11 cellular contexts compared by ENCODE assay signal in the genomic region with DNA sequence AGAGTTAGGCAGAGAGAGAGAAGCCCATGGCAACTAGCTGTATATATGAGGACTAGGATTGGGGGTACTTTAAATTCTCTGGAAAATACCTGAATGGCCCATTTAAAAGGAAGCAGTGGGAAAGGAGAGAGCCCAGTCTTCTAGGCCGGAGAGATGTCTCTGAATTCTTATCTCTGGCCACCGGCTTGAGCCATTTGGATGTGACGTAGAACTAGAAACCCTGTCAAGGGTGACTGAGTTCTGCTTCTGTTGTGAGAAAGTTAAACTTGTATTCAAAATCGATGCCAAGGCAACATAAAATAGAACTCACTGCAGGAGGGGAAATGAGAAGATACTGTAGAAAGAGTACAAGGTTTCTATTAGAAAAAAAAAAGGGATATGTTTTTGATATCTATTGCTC. TPM values are rescaled to one million over a fixed set of nuclear protein-coding genes. Genes with fewer than 3 reads are reported as not detected.
DNase-seq lines count a peak whose midpoint lies in the region; ATAC-seq lines count a peak whose summit lies in the region.
"Had no signal": no experiment of that assay in that cellular context is flagged by ENCODE, and none has a peak within 500 bp of the region (broad histone marks: within the 10 kb centered on the region; RNA-seq: fewer than 3 reads in every experiment).

No MANE protein-coding gene starts in this region.

- POLR2A ChIA-PET in naive thymus-derived CD8-positive, alpha-beta T cell (lab: Charles Lee), result interaction anchor here (2.4 kb wide), 1 partner anchor 12 kb away, joined by 7 read pairs; no protein-coding TSS in a partner anchor

- H3K27ac Mint-ChIP-seq in activated CD4-positive, alpha-beta T cell treated with anti-CD3 and anti-CD28 coated beads, Interleukin-2, amount 10 ng/mL, durations not matched to agents 24 days and 14 days, result peak overlapping the region; percentile 31
- H3K27ac Mint-ChIP-seq in naive thymus-derived CD8-positive, alpha-beta T cell, result peak overlapping the region; percentile 48 to 83 (median 72)

- H3K4me3 Mint-ChIP-seq in activated CD4-positive, alpha-beta T cell treated with anti-CD3 and anti-CD28 coated beads, Interleukin-2, amount 10 ng/mL, durations not matched to agents 24 days and 14 days, result no peak overlapping the region
- no peak overlapping the region for H3K4me3 Mint-ChIP-seq in naive thymus-derived CD8-positive, alpha-beta T cell

- peak; percentile 54 for DNase-seq in activated CD4-positive, alpha-beta T cell treated with anti-CD3 and anti-CD28 coated beads, Interleukin-2, amount 10 ng/mL, durations not matched to agents 24 days and 14 days
- DNase-seq in activated CD4-positive, alpha-beta T cell treated with anti-CD3 and anti-CD28 coated beads, Interleukin-2, amount 50 U/mL, for 4 hours, result no peak
- no peak for DNase-seq in naive thymus-derived CD8-positive, alpha-beta T cell
- no peak for DNase-seq in stimulated activated CD4-positive, alpha-beta T cell treated with anti-CD3 and anti-CD28 coated beads, Interleukin-2, amount 100 ng/mL, for 24 hours
- DNase-seq in SHP77 (lab: John Stamatoyannopoulos, UW), result no peak
- DNase-seq in NCI-H2227 (lab: John Stamatoyannopoulos, UW; ENCODE audit: unreplicated experiment), result no peak
- DNase-seq: NCI-H510A, T1000 had no signal

- ATAC-seq in GM21737 (IDR thresholded peaks at IDR 0.05; ENCODE audit: unreplicated experiment) (peak; percentile 63), HG03378 (IDR thresholded peaks at IDR 0.05; ENCODE audit: unreplicated experiment) (peak; percentile 87)
- no peak for ATAC-seq in naive thymus-derived CD8-positive, alpha-beta T cell

- H3K4me1 Mint-ChIP-seq in activated CD4-positive, alpha-beta T cell treated with anti-CD3 and anti-CD28 coated beads, Interleukin-2, amount 10 ng/mL, durations not matched to agents 24 days and 14 days, result peaks cover 45% of the 10 kb centered on the region
- H3K4me1 Mint-ChIP-seq in naive thymus-derived CD8-positive, alpha-beta T cell, result peaks cover 33 to 76% (median 67%) of the 10 kb centered on the region in 4 donors

- peaks cover 20% of the 10 kb centered on the region for H3K9me3 Mint-ChIP-seq in activated CD4-positive, alpha-beta T cell treated with anti-CD3 and anti-CD28 coated beads, Interleukin-2, amount 10 ng/mL, durations not matched to agents 24 days and 14 days
- H3K9me3 Mint-ChIP-seq in naive thymus-derived CD8-positive, alpha-beta T cell, result peaks cover 0 to 22% (median 12%) of the 10 kb centered on the region in 9 donors

- H3K27me3 Mint-ChIP-seq in activated CD4-positive, alpha-beta T cell treated with anti-CD3 and anti-CD28 coated beads, Interleukin-2, amount 10 ng/mL, durations not matched to agents 24 days and 14 days, result no peaks in the 10 kb centered on the region
- no peaks in the 10 kb centered on the region for H3K27me3 Mint-ChIP-seq in naive thymus-derived CD8-positive, alpha-beta T cell

- intact Hi-C loops in activated CD4-positive, alpha-beta T cell treated with anti-CD3 and anti-CD28 coated beads, Interleukin-2, amount 10 ng/mL, durations not matched to agents 24 days and 14 days (cut with micrococcal nuclease), result loop anchor here (1.0 kb wide), 1 partner anchor 9 kb away; no protein-coding TSS in a partner anchor

- peaks cover 19% of the 10 kb centered on the region for H3K36me3 Mint-ChIP-seq in activated CD4-positive, alpha-beta T cell treated with anti-CD3 and anti-CD28 coated beads, Interleukin-2, amount 10 ng/mL, durations not matched to agents 24 days and 14 days (ENCODE audit: low read depth)
- H3K36me3 Mint-ChIP-seq in naive thymus-derived CD8-positive, alpha-beta T cell, result peaks cover 0 to 13% (median 3%) of the 10 kb centered on the region in 3 donors

RNA-seq across cellular contexts. Expression of gene GSTK1, which starts 6.3 kb away (rescaled TPM):
- total RNA-seq in activated CD4-positive, alpha-beta T cell treated with anti-CD3 and anti-CD28 coated beads, Interleukin-2, amount 10 ng/mL, durations not matched to agents 24 days and 14 days, result 138 and 142 TPM in 2 replicates
- 100 to 1,000 TPM; 278 to 283 TPM for total RNA-seq in naive thymus-derived CD8-positive, alpha-beta T cell
- 100 to 1,000 TPM; 310 to 355 (median 330) TPM for polyA plus RNA-seq in naive thymus-derived CD8-positive, alpha-beta T cell

RNA-seq across cellular contexts. Expression of gene TMEM139, which starts 27.8 kb away (rescaled TPM):
- 0.38 and 0.42 TPM in 2 replicates for total RNA-seq in activated CD4-positive, alpha-beta T cell treated with anti-CD3 and anti-CD28 coated beads, Interleukin-2, amount 10 ng/mL, durations not matched to agents 24 days and 14 days
- 1 to 10 TPM in 1 of 2 experiments, under 1 TPM in 1; 0.29 to 1.2 TPM for total RNA-seq in naive thymus-derived CD8-positive, alpha-beta T cell
- polyA plus RNA-seq in naive thymus-derived CD8-positive, alpha-beta T cell, result under 1 TPM in 1 of 3 donors, not detected in 2; 0.60 TPM
- total RNA-seq: osteocyte had no signal

RNA-seq across cellular contexts. Expression of gene CASP2, which starts 31.2 kb away (rescaled TPM):
- 99.1 and 110 TPM in 2 replicates for total RNA-seq in activated CD4-positive, alpha-beta T cell treated with anti-CD3 and anti-CD28 coated beads, Interleukin-2, amount 10 ng/mL, durations not matched to agents 24 days and 14 days
- 10 to 100 TPM; 64.9 to 68.2 TPM for total RNA-seq in naive thymus-derived CD8-positive, alpha-beta T cell
- 10 to 100 TPM; 12.1 to 22.0 (median 14.6) TPM for polyA plus RNA-seq in naive thymus-derived CD8-positive, alpha-beta T cell

RNA-seq across cellular contexts. Expression of gene TAS2R40, which starts 35.1 kb away (rescaled TPM):
- total RNA-seq in activated CD4-positive, alpha-beta T cell treated with anti-CD3 and anti-CD28 coated beads, Interleukin-2, amount 10 ng/mL, durations not matched to agents 24 days and 14 days, result not detected in 2 replicates
- not detected for total RNA-seq in naive thymus-derived CD8-positive, alpha-beta T cell
- not detected for polyA plus RNA-seq in naive thymus-derived CD8-positive, alpha-beta T cell
- total RNA-seq: osteocyte had no signal

RNA-seq across cellular contexts. Expression of gene CLCN1, which starts 59.0 kb away (rescaled TPM):
- not detected in 2 replicates for total RNA-seq in activated CD4-positive, alpha-beta T cell treated with anti-CD3 and anti-CD28 coated beads, Interleukin-2, amount 10 ng/mL, durations not matched to agents 24 days and 14 days
- total RNA-seq in naive thymus-derived CD8-positive, alpha-beta T cell, result not detected
- not detected for polyA plus RNA-seq in naive thymus-derived CD8-positive, alpha-beta T cell
- total RNA-seq: osteocyte had no signal

Comparison
In these comparisons a context has a peak if more than half of its experiments do, and no peak if none do; other contexts are left out.
1. ATAC-seq: peak in GM21737 (single experiment) and HG03378 (single experiment); none in naive thymus-derived CD8-positive, alpha-beta T cell (0 of 2).